Comparison of ENCODE assay signal across 19 cellular contexts in the genomic region with DNA sequence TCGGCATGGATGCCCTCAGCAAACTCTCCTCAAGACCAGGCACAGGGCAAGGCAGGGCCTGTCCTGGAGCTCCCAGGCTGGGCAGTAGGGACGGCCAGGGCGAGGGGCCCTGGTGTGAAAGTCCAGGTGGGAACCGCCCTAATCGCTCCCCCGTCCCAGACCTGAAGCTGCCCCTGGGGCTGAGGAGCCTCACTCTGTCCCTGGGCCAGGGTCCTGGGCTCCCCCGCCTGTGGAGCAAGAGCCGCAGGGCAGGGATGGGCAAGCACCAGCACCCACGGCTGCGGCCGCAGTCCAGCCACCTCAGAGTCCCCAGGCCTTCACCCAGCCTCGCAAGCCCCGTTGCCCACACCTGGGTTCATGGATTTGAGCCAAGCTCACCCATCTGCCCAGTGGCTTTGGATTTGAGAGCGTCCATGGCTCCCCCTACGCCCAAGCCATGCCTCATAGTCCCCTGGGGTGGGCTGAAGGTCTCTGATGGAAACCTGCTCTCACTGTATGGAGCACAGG.
DNase-seq lines count a peak whose midpoint lies in the region; ATAC-seq and TF ChIP-seq lines count a peak whose summit lies in the region.
"Had no signal": no experiment of that assay in that cellular context is flagged by ENCODE, and none has a peak within 500 bp of the region (broad histone marks: within the 10 kb centered on the region; RNA-seq: fewer than 3 reads in every experiment).

No MANE protein-coding gene starts in this region.

- no peaks in the 10 kb centered on the region for H3K79me1 ChIP-seq in H9 (ENCODE audit: insufficient read depth, low read depth, low read length, poor library complexity, severe bottlenecking)

- TF ChIP-seq CTCF in H9 (conservative IDR thresholded peaks at IDR 0.05) (no peak), esophagus muscularis mucosa (IDR thresholded peaks at IDR 0.05) (no peak)

- H3K56ac ChIP-seq in H9 (ENCODE audit: insufficient read length, low read depth, low read length) = no peak overlapping the region

- no peaks in the 10 kb centered on the region for H3K23me2 ChIP-seq in H9 (ENCODE audit: insufficient read length, low read depth, low read length, poor library complexity, severe bottlenecking)

- H3K4me3 ChIP-seq in esophagus muscularis mucosa = no peak overlapping the region
- H3K4me3 ChIP-seq: A549, K562 had no signal

- H3K4ac ChIP-seq in H9 (ENCODE audit: low read depth, low read length) = no peak overlapping the region

- peaks cover 7 to 11% (median 10%) of the 10 kb centered on the region in 3 experiments for H3K36me3 Mint-ChIP-seq in H9 (ENCODE audit: insufficient read depth in 1 of 3, low read depth in 3 of 3)
- H3K36me3 Mint-ChIP-seq: CD4-positive, CD25-positive, alpha-beta regulatory T cell had no signal

- peaks cover 0 to 10% of the 10 kb centered on the region in 2 experiments; a peak in 2 of 4 replicates for H3K4me1 Mint-ChIP-seq in H9
- H3K4me1 Mint-ChIP-seq: CD4-positive, CD25-positive, alpha-beta regulatory T cell; CD8-positive, alpha-beta memory T cell had no signal

- intact Hi-C loops in esophagus muscularis mucosa (cut with DNase I) = no loop called here

- ATAC-seq in HG02642 (IDR thresholded peaks at IDR 0.05; ENCODE audit: poor library complexity, unreplicated experiment) = no peak
- ATAC-seq: A549, K562 had no signal

- H2BK5ac ChIP-seq in H9 (ENCODE audit: insufficient read length, low read length) = no peak overlapping the region

- no peak overlapping the region for H4K8ac ChIP-seq in H9 (replicated peaks; ENCODE audit: insufficient read length, low read depth, low read length)

- POLR2A ChIA-PET in HEK293T (lab: Yijun Ruan, JAX) = no interaction called here

- H3K4me2 ChIP-seq in H9 (ENCODE audit: insufficient read depth, insufficient read length, low read length) = no peak overlapping the region
- H3K4me2 ChIP-seq: A549 had no signal

- CTCF ChIA-PET in HEK293T (lab: Yijun Ruan, JAX) = no interaction called here

- no peaks in the 10 kb centered on the region for H3K79me2 ChIP-seq in H9 (ENCODE audit: insufficient read depth, low read length)

- no peak overlapping the region for H3K23ac ChIP-seq in H9 (ENCODE audit: insufficient read length, low read depth, low read length)

- WGBS in H9 (ENCODE audit: extremely low coverage, insufficient read length, low lambda C conversion rate) = no CpG with 5 or more reads among the region's 15 CpGs
- no CpG with 5 or more reads among the region's 15 CpGs for WGBS in esophagus muscularis mucosa

- no peak overlapping the region for H4K5ac ChIP-seq in H9 (ENCODE audit: insufficient read length, low read depth, low read length)

- no peak overlapping the region for H2BK20ac ChIP-seq in H9 (ENCODE audit: low read depth, low read length, poor library complexity, severe bottlenecking)

- H3K4me1 ChIP-seq in H9 (ENCODE audit: insufficient read depth, low read length) (no peaks in the 10 kb centered on the region), esophagus muscularis mucosa (no peaks in the 10 kb centered on the region)
- H3K4me1 ChIP-seq: A549, Caco-2 had no signal

- TF ChIP-seq POLR2A in esophagus muscularis mucosa (IDR thresholded peaks at IDR 0.05; ENCODE audit: low read depth) = no peak

- DNase-seq in DMS 273 (lab: John Stamatoyannopoulos, UW; ENCODE audit: unreplicated experiment) = peak; percentile 21
- no peak for DNase-seq in DMS 273 treated with DMSO at 0.1 percent for 48 hours (lab: John Stamatoyannopoulos, UW)
- DNase-seq in AG20443 (ENCODE audit: low spot score) = peak; percentile 4
- no peak for DNase-seq in H9
- DNase-seq in esophagus muscularis mucosa (ENCODE audit: extremely low spot score) = peak; percentile 47
- DNase-seq in HEK293T (ENCODE audit: extremely low spot score) = no peak
- DNase-seq: C1 segment of cervical spinal cord; Caco-2; CD4-positive, CD25-positive, alpha-beta regulatory T cell; CD8-positive, alpha-beta memory T cell; DMS79 treated with DMSO at 0.1 percent for 48 hours; GF-D8; HCEC 1CT; HFFc6; IMR-90 had no signal

- H3K27me3 Mint-ChIP-seq in H9 (ENCODE audit: low read depth) = peaks cover 8% of the 10 kb centered on the region
- H3K27me3 Mint-ChIP-seq: CD4-positive, CD25-positive, alpha-beta regulatory T cell had no signal

- no peak overlapping the region for H3T11ph ChIP-seq in H9 (ENCODE audit: low read length)

- no peak overlapping the region for H3K14ac ChIP-seq in H9 (ENCODE audit: insufficient read depth, low read length)

- no peaks in the 10 kb centered on the region for H3K36me3 ChIP-seq in esophagus muscularis mucosa

- H3K9me3 ChIP-seq in H9 (ENCODE audit: control insufficient read depth, low read depth, low read length) (peaks cover 7% of the 10 kb centered on the region), esophagus muscularis mucosa (peaks cover 0 to 13% (median 12%) of the 10 kb centered on the region in 4 donors)
- H3K9me3 ChIP-seq: A549 had no signal

- no peak overlapping the region for H2BK15ac ChIP-seq in H9 (ENCODE audit: low read depth, low read length)

- no peak overlapping the region for H2BK12ac ChIP-seq in H9 (ENCODE audit: insufficient read length, low read depth, low read length)

- H2BK120ac ChIP-seq in H9 (ENCODE audit: low read depth, low read length, poor library complexity, severe bottlenecking) = no peak overlapping the region

- H3K4me3 Mint-ChIP-seq in H9 = no peak overlapping the region
- H3K4me3 Mint-ChIP-seq: CD4-positive, CD25-positive, alpha-beta regulatory T cell; CD8-positive, alpha-beta memory T cell; HFFc6 had no signal

- H3K9me3 Mint-ChIP-seq in H9 = peaks cover 13 to 17% of the 10 kb centered on the region in 2 experiments

- no peaks in the 10 kb centered on the region for H4K20me1 ChIP-seq in H9 (ENCODE audit: control insufficient read depth, insufficient read depth, insufficient read length)

- H4K91ac ChIP-seq in H9 (ENCODE audit: insufficient read length, low read depth, low read length) = peak overlapping the region; percentile 42

- H3K27ac ChIP-seq in H9 (ENCODE audit: insufficient read length, low read depth, low read length) = no peak overlapping the region
- no peak overlapping the region for H3K27ac ChIP-seq in esophagus muscularis mucosa (replicated peaks in 1 of 4)
- H3K27ac ChIP-seq: 22Rv1, A549 had no signal

- no peak overlapping the region for H3K9ac ChIP-seq in H9 (ENCODE audit: extremely low read depth, insufficient read length, low read length)

- H2AFZ ChIP-seq in H9 (ENCODE audit: low read length) = no peak overlapping the region

- no peak for TF ChIP-seq EP300 in esophagus muscularis mucosa (IDR thresholded peaks at IDR 0.05)

- no peak overlapping the region for H3K18ac ChIP-seq in H9 (ENCODE audit: insufficient read length, low read depth, low read length)

- no peaks in the 10 kb centered on the region for H3K27me3 ChIP-seq in H9 (ENCODE audit: insufficient read depth, low read length)
- H3K27me3 ChIP-seq in esophagus muscularis mucosa = peaks cover 0 to 67% (median 0%) of the 10 kb centered on the region in 4 donors

- no peak overlapping the region for H3K27ac Mint-ChIP-seq in H9
- H3K27ac Mint-ChIP-seq: CD4-positive, CD25-positive, alpha-beta regulatory T cell; CD8-positive, alpha-beta memory T cell; HFFc6 had no signal

- no peak overlapping the region for H2AK5ac ChIP-seq in H9 (ENCODE audit: insufficient read length, low read length)

TF ChIP-seq in HEK293T, 16 proteins besides CTCF, POLR2A, EP300 and RAD21:
- TF ChIP-seq BHLHE40 (IDR thresholded peaks at IDR 0.05; ENCODE audit: borderline replicate concordance) = no peak
- TF ChIP-seq FOXM1 (IDR thresholded peaks at IDR 0.05; ENCODE audit: borderline replicate concordance) = no peak
- no peak for TF ChIP-seq TARDBP (IDR thresholded peaks at IDR 0.05)

Comparison
In these comparisons a context has a peak if more than half of its experiments do, and no peak if none do; other contexts are left out.
1. DNase-seq: peak in DMS 273 (single experiment), AG20443 (single experiment) and esophagus muscularis mucosa (single experiment); none in DMS 273 treated with DMSO at 0.1 percent for 48 hours (single experiment), H9 (single experiment) and HEK293T (single experiment).